1 cellular context compared by ENCODE assay signal in the genomic region with DNA sequence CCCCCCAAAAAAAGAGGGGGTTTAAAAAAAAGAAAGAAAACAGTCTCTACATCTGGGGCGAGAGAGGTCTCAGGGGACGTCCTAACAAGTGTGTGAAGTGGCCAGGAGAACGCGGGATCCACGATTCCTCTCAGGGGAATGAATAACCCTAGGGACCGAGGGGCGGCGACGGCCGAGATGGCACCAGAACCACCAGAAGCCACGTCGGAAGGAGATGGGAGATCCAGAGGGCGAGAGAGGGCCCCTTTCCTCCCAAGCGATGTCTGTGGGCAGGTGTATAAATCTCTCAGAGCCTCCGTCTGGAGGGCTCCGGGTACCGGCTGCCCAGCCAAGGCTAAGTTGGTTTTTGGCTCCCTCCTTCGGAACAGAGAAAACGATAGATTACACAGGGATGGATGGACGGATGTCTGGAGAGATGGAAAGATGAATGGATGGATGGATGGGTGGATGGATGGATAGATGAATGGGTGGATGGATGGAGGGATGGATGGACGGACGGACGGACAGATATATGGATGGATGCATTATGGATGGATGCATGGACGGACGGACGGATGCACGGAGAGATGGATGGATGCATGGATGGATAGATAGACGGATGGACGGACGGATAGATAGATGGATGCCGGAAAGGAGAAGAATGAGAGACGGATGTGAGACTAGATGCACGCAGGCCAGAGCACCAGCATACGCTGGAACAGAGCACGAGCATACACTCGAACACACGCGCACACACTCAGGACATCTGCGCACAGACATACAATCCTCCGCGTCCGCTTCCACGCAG.
A peak's percentile ranks its signal among the peaks of the same experiment; 100 is the strongest.
TF ChIP-seq lines count a peak whose summit lies in the region.

No MANE protein-coding gene starts in this region.

TF ChIP-seq in GM12878, 131 proteins besides CTCF, POLR2A, EP300 and RAD21:
- TF ChIP-seq ZNF274 (IDR thresholded peaks at IDR 0.05; ENCODE audit: insufficient read depth, insufficient read length): no peak
- TF ChIP-seq, protein P1, sequence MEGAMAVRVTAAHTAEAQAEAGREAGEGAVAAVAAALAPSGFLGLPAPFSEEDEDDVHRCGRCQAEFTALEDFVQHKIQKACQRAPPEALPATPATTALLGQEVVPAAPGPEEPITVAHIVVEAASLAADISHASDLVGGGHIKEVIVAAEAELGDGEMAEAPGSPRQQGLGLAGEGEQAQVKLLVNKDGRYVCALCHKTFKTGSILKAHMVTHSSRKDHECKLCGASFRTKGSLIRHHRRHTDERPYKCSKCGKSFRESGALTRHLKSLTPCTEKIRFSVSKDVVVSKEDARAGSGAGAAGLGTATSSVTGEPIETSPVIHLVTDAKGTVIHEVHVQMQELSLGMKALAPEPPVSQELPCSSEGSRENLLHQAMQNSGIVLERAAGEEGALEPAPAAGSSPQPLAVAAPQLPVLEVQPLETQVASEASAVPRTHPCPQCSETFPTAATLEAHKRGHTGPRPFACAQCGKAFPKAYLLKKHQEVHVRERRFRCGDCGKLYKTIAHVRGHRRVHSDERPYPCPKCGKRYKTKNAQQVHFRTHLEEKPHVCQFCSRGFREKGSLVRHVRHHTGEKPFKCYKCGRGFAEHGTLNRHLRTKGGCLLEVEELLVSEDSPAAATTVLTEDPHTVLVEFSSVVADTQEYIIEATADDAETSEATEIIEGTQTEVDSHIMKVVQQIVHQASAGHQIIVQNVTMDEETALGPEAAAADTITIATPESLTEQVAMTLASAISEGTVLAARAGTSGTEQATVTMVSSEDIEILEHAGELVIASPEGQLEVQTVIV (IDR thresholded peaks at IDR 0.05; ENCODE audit: borderline replicate concordance, partially characterized antibody): peak; percentile 14
- peak; percentile 75 for TF ChIP-seq MEF2B (IDR thresholded peaks at IDR 0.05; ENCODE audit: partially characterized antibody, poor library complexity, severe bottlenecking)
- peak; percentile 16; the same call in 1 of the 2 replicates for TF ChIP-seq SMC3 (IDR thresholded peaks at IDR 0.05; ENCODE audit: borderline replicate concordance, low read length)
- no peak for TF ChIP-seq ZSCAN29 (IDR thresholded peaks at IDR 0.05)
- TF ChIP-seq, protein P2, sequence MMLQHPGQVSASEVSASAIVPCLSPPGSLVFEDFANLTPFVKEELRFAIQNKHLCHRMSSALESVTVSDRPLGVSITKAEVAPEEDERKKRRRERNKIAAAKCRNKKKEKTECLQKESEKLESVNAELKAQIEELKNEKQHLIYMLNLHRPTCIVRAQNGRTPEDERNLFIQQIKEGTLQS (IDR thresholded peaks at IDR 0.05; ENCODE audit: borderline replicate concordance, extremely low read depth, low read depth, low read length): no peak
